Comparison of ENCODE assay signal across 27 cellular contexts in genomic region chr1:45775794-45776193, GRCh38. TPM values are rescaled to one million over a fixed set of nuclear protein-coding genes. Genes with fewer than 3 reads are reported as not detected.
DNase-seq lines count a peak whose midpoint lies in the region; ATAC-seq, FAIRE-seq and TF ChIP-seq lines count a peak whose summit lies in the region.
"Had no signal": no experiment of that assay in that cellular context is flagged by ENCODE, and none has a peak within 500 bp of the region (broad histone marks: within the 10 kb centered on the region; RNA-seq: fewer than 3 reads in every experiment).

No MANE protein-coding gene starts in this region.

- intact Hi-C loops in HepG2 (cut with micrococcal nuclease; ENCODE audit: unreplicated experiment) = no loop called here
- intact Hi-C loops in right lobe of liver (cut with DNase I) = no loop called here
- intact Hi-C loops in right cardiac atrium (cut with DNase I) = no loop called here

- in situ Hi-C loops in HepG2 (cut with HindIII; ENCODE audit: extremely low pct_ligation_motif_present, low pct_unique_long_range_greater_than_20kb) = no loop called here

- H3K9ac ChIP-seq in HepG2 (ENCODE audit: insufficient read depth, low read depth, low read length) = no peak overlapping the region
- H3K9ac ChIP-seq: BLaER1 had no signal

- H3K4me1 ChIP-seq in HepG2 (ENCODE audit: insufficient read depth, low read length) (peaks cover 6% of the 10 kb centered on the region), right lobe of liver (no peaks in the 10 kb centered on the region), HEK293 (ENCODE audit: control insufficient read depth, insufficient read depth, low read length) (no peaks in the 10 kb centered on the region), right cardiac atrium (ENCODE audit: control insufficient read depth, insufficient read depth, low read length) (no peaks in the 10 kb centered on the region)
- H3K4me1 ChIP-seq: BE2C, BLaER1 had no signal

- no peak for TF ChIP-seq POLR2A in HepG2 (IDR thresholded peaks at IDR 0.05; ENCODE audit: insufficient read depth in 1 of 2, low read depth in 2 of 2, low read length in 2 of 2)
- no peak for TF ChIP-seq POLR2A in right lobe of liver (IDR thresholded peaks at IDR 0.05)

- no peak overlapping the region for H3K4me2 ChIP-seq in HepG2 (ENCODE audit: low read depth, low read length)
- H3K4me2 ChIP-seq: BLaER1 had no signal

- no TSS peak for BruUV-seq in HepG2 (replicated peaks; lab: Mats Ljungman, UMichigan)

- H4K20me1 ChIP-seq in HepG2 (ENCODE audit: insufficient read depth, low read length) = no peaks in the 10 kb centered on the region
- H4K20me1 ChIP-seq: BLaER1 had no signal

- WGBS in HepG2 (ENCODE audit: low lambda C conversion rate) = 81% methylated on average over 3 of the region's 3 CpGs
- WGBS in right lobe of liver (ENCODE audit: insufficient coverage, low coverage, low lambda C conversion rate, missing lambda C conversion rate) = 89% methylated on average over 3 of the region's 3 CpGs
- WGBS in right cardiac atrium = 79% methylated on average over 3 of the region's 3 CpGs

- H3K4me3 ChIP-seq in HepG2 (replicated peaks in 1 of 3; ENCODE audit: insufficient read depth in 1 of 3, low read depth in 2 of 3, low read length in 3 of 3) (no peak overlapping the region), right lobe of liver (no peak overlapping the region), HEK293 (ENCODE audit: low read depth, low read length) (no peak overlapping the region), right cardiac atrium (ENCODE audit: low read length) (no peak overlapping the region)
- H3K4me3 ChIP-seq: BLaER1, GM12878 had no signal

- DNase-seq in NCI-H82 (lab: John Stamatoyannopoulos, UW) (peak; percentile 10), NCI-H82 treated with DMSO at 0.1 percent for 48 hours (lab: John Stamatoyannopoulos, UW; ENCODE audit: unreplicated experiment) (no peak), HepG2 (ENCODE audit: low spot score) (no peak), right lobe of liver (no peak), islet precursor cell (peak; percentile 6), right cardiac atrium (no peak)
- no peak for DNase-seq in stimulated activated CD4-positive, alpha-beta T cell treated with anti-CD3 and anti-CD28 coated beads, Interleukin-4, amount 100 ng/mL, for 4 hours
- DNase-seq: 8988T; ACHN; BE2C; C1 segment of cervical spinal cord; CD4-positive, alpha-beta memory T cell; CD4-positive, CD25-positive, alpha-beta regulatory T cell; CD8-positive, alpha-beta memory T cell; COR-L47; DMS153; DMS53; DMS79; DND-41; EL; GDM1 had no signal

- CTCF ChIA-PET in HepG2 (lab: Yijun Ruan, JAX; ENCODE audit: low intra/inter-chr PET ratio, low total read pairs) = no interaction called here
- CTCF ChIA-PET in HEK293 (lab: Yijun Ruan, JAX) = no interaction called here

- H3K79me2 ChIP-seq in HepG2 (ENCODE audit: insufficient read depth, low read length) = no peaks in the 10 kb centered on the region

- TF ChIP-seq RAD21 in HepG2 (CRISPR knock-in tag; IDR thresholded peaks at IDR 0.05) = no peak

- POLR2A ChIA-PET in HepG2 (lab: Yijun Ruan, JAX) = no interaction called here
- POLR2A ChIA-PET in HEK293 (lab: Yijun Ruan, JAX) = no interaction called here

- TF ChIP-seq EP300 in HepG2 (IDR thresholded peaks at IDR 0.05; ENCODE audit: low read depth in 2 of 2, low read length in 2 of 2) = no peak
- TF ChIP-seq EP300 in HepG2 (CRISPR knock-in tag; IDR thresholded peaks at IDR 0.05; ENCODE audit: borderline replicate concordance) = no peak

- no peak for ATAC-seq in HepG2
- ATAC-seq in right lobe of liver = no peak
- no peak for ATAC-seq in right cardiac atrium
- ATAC-seq: GM12878 had no signal

- no peaks in the 10 kb centered on the region for H3K36me3 ChIP-seq in HepG2 (replicated peaks in 1 of 2; ENCODE audit: control insufficient read depth in 1 of 2, insufficient read depth in 2 of 2, low read length in 2 of 2)
- no peaks in the 10 kb centered on the region for H3K36me3 ChIP-seq in right lobe of liver
- H3K36me3 ChIP-seq in HEK293 (ENCODE audit: control insufficient read depth in 2 of 2, insufficient read depth in 1 of 2, low read length in 2 of 2) = no peaks in the 10 kb centered on the region
- H3K36me3 ChIP-seq: BE2C, BLaER1 had no signal

- no peak overlapping the region for H2AFZ ChIP-seq in HepG2 (ENCODE audit: low read length)

- H3K27ac ChIP-seq in HepG2 (ENCODE audit: extremely low read length, insufficient read depth, low read length) (no peak overlapping the region), right lobe of liver (no peak overlapping the region), HEK293 (ENCODE audit: extremely low read depth, low read depth, low read length) (no peak overlapping the region), right cardiac atrium (ENCODE audit: low read length) (no peak overlapping the region)
- H3K27ac ChIP-seq: BLaER1 had no signal

- H3K27me3 ChIP-seq in HepG2 (ENCODE audit: control insufficient read depth in 1 of 2, insufficient read depth in 2 of 2, low read length in 2 of 2) = no peaks in the 10 kb centered on the region
- no peaks in the 10 kb centered on the region for H3K27me3 ChIP-seq in right lobe of liver
- H3K27me3 ChIP-seq in right cardiac atrium (ENCODE audit: control insufficient read depth, insufficient read depth) = no peaks in the 10 kb centered on the region
- H3K27me3 ChIP-seq: BE2C, BLaER1 had no signal

- H3K9me3 ChIP-seq in HepG2 (ENCODE audit: low read length) (no peaks in the 10 kb centered on the region), right lobe of liver (no peaks in the 10 kb centered on the region), HEK293 (ENCODE audit: control insufficient read depth, insufficient read depth, low read depth, low read length) (no peaks in the 10 kb centered on the region), right cardiac atrium (ENCODE audit: control insufficient read depth, low read length) (no peaks in the 10 kb centered on the region)
- H3K9me3 ChIP-seq: BE2C, BLaER1 had no signal

- no peak for FAIRE-seq in HepG2 (lab: Jason Lieb, UNC)
- FAIRE-seq: A204.1, GM12878, GM12892, GM18507 had no signal

- TF ChIP-seq CTCF in HepG2 (CRISPR knock-in tag; IDR thresholded peaks at IDR 0.05) = no peak
- no peak for TF ChIP-seq CTCF in right lobe of liver (IDR thresholded peaks at IDR 0.05)
- TF ChIP-seq CTCF in HEK293 (tag by site-specific recombination; IDR thresholded peaks at IDR 0.05) = no peak

TF ChIP-seq in HEK293, 187 proteins besides CTCF, POLR2A, EP300 and RAD21 (continues in another document):
- no peak for TF ChIP-seq ZNF146 (tag by site-specific recombination; IDR thresholded peaks at IDR 0.05)

RNA-seq across cellular contexts. Expression of gene IPP, which starts 25.3 kb away (rescaled TPM):
- 9.7 and 14.1 TPM in 2 replicates for total RNA-seq in HepG2 (2016; rRNA removed; fragmentation: Illumina TruSeq; extraction: Trizol)
- 1.4 and 1.9 TPM in 2 replicates for total RNA-seq in HepG2 (2016; cell fraction: cytosol; rRNA removed; fragmentation: Illumina TruSeq; extraction: Trizol; ENCODE audit: low read depth)
- total RNA-seq in HepG2 (2016; cell fraction: insoluble cytoplasmic fraction; rRNA removed; fragmentation: Illumina TruSeq; extraction: Trizol) = 9.3 and 17.3 TPM in 2 replicates
- 4.3 and 4.5 TPM in 2 replicates for total RNA-seq in HepG2 (2016; cell fraction: membrane; rRNA removed; fragmentation: Illumina TruSeq; extraction: Trizol)
- 6.7 and 6.8 TPM in 2 replicates for total RNA-seq in HepG2 (2016; cell fraction: nucleus; rRNA removed; fragmentation: Illumina TruSeq; extraction: Trizol)
- polyA plus RNA-seq in HepG2 (2011; rRNA removed) = 3.0 and 3.1 TPM in 2 replicates
- polyA plus RNA-seq in HepG2 (2011; cell fraction: cytosol; rRNA removed) = 1.2 and 2.3 TPM in 2 replicates
- polyA plus RNA-seq in HepG2 (2011; cell fraction: nucleus; rRNA removed) = 0.90 and 1.3 TPM in 2 replicates
- 4.1 and 6.3 TPM in 2 replicates for polyA plus RNA-seq in HepG2 (2012)
- 0.96 and 1.1 TPM in 2 replicates for polyA plus RNA-seq in HepG2 (2016; cell fraction: cytosol; fragmentation: Illumina TruSeq; extraction: Trizol; ENCODE audit: low read depth)
- 9.0 and 10.4 TPM in 2 replicates for polyA plus RNA-seq in HepG2 (2016; cell fraction: insoluble cytoplasmic fraction; fragmentation: Illumina TruSeq; extraction: Trizol; ENCODE audit: low read depth)
- polyA plus RNA-seq in HepG2 (2016; cell fraction: membrane; fragmentation: Illumina TruSeq; extraction: Trizol; ENCODE audit: low read depth) = 2.3 and 3.1 TPM in 2 replicates
- 5.5 and 7.0 TPM in 2 replicates for polyA plus RNA-seq in HepG2 (2016; cell fraction: nucleus; fragmentation: Illumina TruSeq; extraction: Trizol; ENCODE audit: insufficient read depth, low read depth)
- polyA minus RNA-seq in HepG2 (2011; rRNA and poly(A)+ RNA removed; ENCODE audit: low replicate concordance) = 2.5 and 3.2 TPM in 2 replicates
- polyA minus RNA-seq in HepG2 (2011; cell fraction: cytosol; rRNA and poly(A)+ RNA removed) = 3.1 and 3.4 TPM in 2 replicates
- polyA minus RNA-seq in HepG2 (2011; cell fraction: nucleus; rRNA and poly(A)+ RNA removed) = 4.5 and 5.3 TPM in 2 replicates
- total RNA-seq in right lobe of liver = 10 to 100 TPM in 2 of 6 experiments, 1 to 10 TPM in 4; 5.5 to 12.9 (median 8.3) TPM
- total RNA-seq in right cardiac atrium = 10 to 100 TPM; 12.2 to 20.2 (median 15.7) TPM
- 7.4 TPM for polyA plus RNA-seq in right cardiac atrium

RNA-seq across cellular contexts. Expression of gene MAST2, which starts 27.6 kb away (rescaled TPM):
- total RNA-seq in HepG2 (2016; rRNA removed; fragmentation: Illumina TruSeq; extraction: Trizol) = 14.3 and 15.3 TPM in 2 replicates
- 9.9 and 10.4 TPM in 2 replicates for total RNA-seq in HepG2 (2016; cell fraction: cytosol; rRNA removed; fragmentation: Illumina TruSeq; extraction: Trizol; ENCODE audit: low read depth)
- 12.9 and 13.7 TPM in 2 replicates for total RNA-seq in HepG2 (2016; cell fraction: insoluble cytoplasmic fraction; rRNA removed; fragmentation: Illumina TruSeq; extraction: Trizol)
- 12.0 and 14.5 TPM in 2 replicates for total RNA-seq in HepG2 (2016; cell fraction: membrane; rRNA removed; fragmentation: Illumina TruSeq; extraction: Trizol)
- total RNA-seq in HepG2 (2016; cell fraction: nucleus; rRNA removed; fragmentation: Illumina TruSeq; extraction: Trizol) = 26.9 and 30.8 TPM in 2 replicates
- 23.0 and 26.3 TPM in 2 replicates for polyA plus RNA-seq in HepG2 (2011; rRNA removed)
- polyA plus RNA-seq in HepG2 (2011; cell fraction: cytosol; rRNA removed) = 15.9 and 16.5 TPM in 2 replicates
- polyA plus RNA-seq in HepG2 (2011; cell fraction: nucleus; rRNA removed) = 89.7 and 90.3 TPM in 2 replicates
- polyA plus RNA-seq in HepG2 (2012) = 18.5 and 25.7 TPM in 2 replicates
- 2.2 and 2.3 TPM in 2 replicates for polyA plus RNA-seq in HepG2 (2016; cell fraction: cytosol; fragmentation: Illumina TruSeq; extraction: Trizol; ENCODE audit: low read depth)
- polyA plus RNA-seq in HepG2 (2016; cell fraction: insoluble cytoplasmic fraction; fragmentation: Illumina TruSeq; extraction: Trizol; ENCODE audit: low read depth) = 16.9 and 21.5 TPM in 2 replicates
- polyA plus RNA-seq in HepG2 (2016; cell fraction: membrane; fragmentation: Illumina TruSeq; extraction: Trizol; ENCODE audit: low read depth) = 7.6 and 9.3 TPM in 2 replicates
- polyA plus RNA-seq in HepG2 (2016; cell fraction: nucleus; fragmentation: Illumina TruSeq; extraction: Trizol; ENCODE audit: insufficient read depth, low read depth) = 56.2 and 67.8 TPM in 2 replicates
- 58.6 and 58.9 TPM in 2 replicates for polyA minus RNA-seq in HepG2 (2011; rRNA and poly(A)+ RNA removed; ENCODE audit: low replicate concordance)
- 22.0 and 27.0 TPM in 2 replicates for polyA minus RNA-seq in HepG2 (2011; cell fraction: cytosol; rRNA and poly(A)+ RNA removed)
- 78.5 and 80.8 TPM in 2 replicates for polyA minus RNA-seq in HepG2 (2011; cell fraction: nucleus; rRNA and poly(A)+ RNA removed)
- 10 to 100 TPM in 5 of 6 experiments, 1 to 10 TPM in 1; 9.9 to 14.9 (median 12.3) TPM for total RNA-seq in right lobe of liver
- 10 to 100 TPM; 68.4 to 85.3 (median 72.3) TPM for total RNA-seq in right cardiac atrium
- 46.1 TPM for polyA plus RNA-seq in right cardiac atrium

Comparison
In these comparisons a context has a peak if more than half of its experiments do, and no peak if none do; other contexts are left out.
1. DNase-seq: peak in NCI-H82 (single experiment) and islet precursor cell (single experiment); none in NCI-H82 treated with DMSO at 0.1 percent for 48 hours (single experiment), HepG2 (single experiment), right lobe of liver (0 of 3), stimulated activated CD4-positive, alpha-beta T cell treated with anti-CD3 and anti-CD28 coated beads, Interleukin-4, amount 100 ng/mL, for 4 hours (0 of 2) and right cardiac atrium (0 of 3).